ENCODE assay signal across 10 cellular contexts in the genomic region with DNA sequence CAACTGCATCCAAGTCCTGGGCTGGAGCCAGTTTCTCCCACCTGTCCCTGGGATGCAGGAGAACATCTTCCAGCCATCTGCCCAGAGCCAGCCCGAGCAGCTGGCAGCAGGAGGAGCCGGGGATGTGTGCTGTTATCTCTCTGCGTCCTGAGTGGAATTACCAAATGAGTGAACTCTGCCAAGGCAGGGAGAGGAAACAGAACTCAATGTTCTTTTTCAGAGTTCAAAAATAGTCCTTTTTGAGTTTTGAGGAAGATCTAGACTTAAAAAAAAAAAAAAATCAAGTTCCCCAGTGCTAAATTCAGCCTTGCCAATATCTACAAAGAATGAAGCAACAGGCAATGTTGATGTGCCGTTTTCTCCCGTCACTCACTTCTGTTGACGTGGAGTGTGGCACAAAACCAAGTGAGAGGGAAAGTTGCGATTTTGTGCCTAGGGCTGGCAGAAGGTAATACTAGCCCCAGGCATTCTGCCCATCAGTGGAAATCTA. TPM values are rescaled to one million over a fixed set of nuclear protein-coding genes. Genes with fewer than 3 reads are reported as not detected.
A peak's percentile ranks its signal among the peaks of the same experiment; 100 is the strongest.
DNase-seq lines count a peak whose midpoint lies in the region; TF ChIP-seq lines count a peak whose summit lies in the region.
"Had no signal": no experiment of that assay in that cellular context is flagged by ENCODE, and none has a peak within 500 bp of the region (broad histone marks: within the 10 kb centered on the region; RNA-seq: fewer than 3 reads in every experiment).

No MANE protein-coding gene starts in this region.

- peaks cover 8% of the 10 kb centered on the region for H3K4me1 ChIP-seq in parathyroid adenoma
- peaks cover 0 to 3% of the 10 kb centered on the region in 2 donors for H3K4me1 ChIP-seq in neuronal stem cell (ENCODE audit: control insufficient read depth in 2 of 2, insufficient read depth in 1 of 2, low read depth in 1 of 2, low read length in 2 of 2)

- H3K36me3 ChIP-seq in parathyroid adenoma (ENCODE audit: control insufficient read depth, insufficient read depth, low read length): no peaks in the 10 kb centered on the region
- H3K36me3 ChIP-seq in neuronal stem cell (replicated peaks in 1 of 2; ENCODE audit: control insufficient read depth in 2 of 2, insufficient read depth in 2 of 2, low read length in 2 of 2): no peaks in the 10 kb centered on the region

- H3K79me2 ChIP-seq in parathyroid adenoma: no peaks in the 10 kb centered on the region

- H3K4me3 ChIP-seq in parathyroid adenoma (ENCODE audit: low read depth, low read length): no peak overlapping the region
- H3K4me3 ChIP-seq in neuronal stem cell (ENCODE audit: low read length in 2 of 2): no peak overlapping the region

- H4K91ac ChIP-seq in neuronal stem cell (ENCODE audit: low read depth, low read length, poor library complexity): no peak overlapping the region

- H2AK5ac ChIP-seq in neuronal stem cell (ENCODE audit: low read depth, low read length): no peak overlapping the region

- no peak overlapping the region for H2AFZ ChIP-seq in parathyroid adenoma
- H2AFZ ChIP-seq in neuronal stem cell (ENCODE audit: low read length): no peak overlapping the region

- H3K4me2 ChIP-seq in parathyroid adenoma (ENCODE audit: low read length): peak overlapping the region; percentile 25
- no peak overlapping the region for H3K4me2 ChIP-seq in neuronal stem cell (ENCODE audit: insufficient read depth, low read length, poor library complexity, severe bottlenecking)

- H3K9ac ChIP-seq in parathyroid adenoma (no peak overlapping the region), neuronal stem cell (ENCODE audit: low read depth, low read length, poor library complexity) (no peak overlapping the region)

- H3K18ac ChIP-seq in neuronal stem cell (ENCODE audit: low read length): no peak overlapping the region

- no peak overlapping the region for H4K8ac ChIP-seq in neuronal stem cell (ENCODE audit: low read depth, low read length)

- H3K27me3 ChIP-seq in parathyroid adenoma (ENCODE audit: control insufficient read depth, insufficient read depth, low read length): no peaks in the 10 kb centered on the region
- peaks cover 0 to 41% (median 0%) of the 10 kb centered on the region in 3 experiments for H3K27me3 ChIP-seq in neuronal stem cell (ENCODE audit: control insufficient read depth in 3 of 3, insufficient read depth in 3 of 3, low read depth in 1 of 3, low read length in 3 of 3)

- no peak overlapping the region for H3K14ac ChIP-seq in neuronal stem cell (ENCODE audit: low read length)

- TF ChIP-seq CTCF in C4-2B (conservative IDR thresholded peaks at IDR 0.05) (no peak), parathyroid adenoma (IDR thresholded peaks at IDR 0.05) (no peak)

- no peak overlapping the region for H3K23ac ChIP-seq in neuronal stem cell (ENCODE audit: low read depth, low read length, poor library complexity)

- DNase-seq in NOMO-1 (lab: John Stamatoyannopoulos, UW; ENCODE audit: unreplicated experiment in 2 of 2): peak; percentile 26 to 56
- peak; percentile 53 for DNase-seq in fibroblast of gingiva (ENCODE audit: low read depth)
- DNase-seq in neuronal stem cell (ENCODE audit: low spot score): no peak
- DNase-seq in NCI-H2227 (lab: John Stamatoyannopoulos, UW; ENCODE audit: unreplicated experiment): no peak
- DNase-seq in NCI-H128 (lab: John Stamatoyannopoulos, UW; ENCODE audit: unreplicated experiment): no peak
- no peak for DNase-seq in EL
- DNase-seq: CD8-positive, alpha-beta T cell; NCI-H510A treated with DMSO at 0.1 percent for 48 hours had no signal

- no CpG with 5 or more reads among the region's 7 CpGs for WGBS in neuronal stem cell (ENCODE audit: extremely low coverage in 2 of 2, insufficient read length in 2 of 2, insufficient replicate concordance in 1 of 2), 2 donors

- H2BK12ac ChIP-seq in neuronal stem cell (ENCODE audit: low read length): no peak overlapping the region

- no peak overlapping the region for H2BK15ac ChIP-seq in neuronal stem cell (ENCODE audit: low read length)

- H3K79me1 ChIP-seq in neuronal stem cell (ENCODE audit: low read depth, low read length): no peaks in the 10 kb centered on the region

- no peak overlapping the region for H2BK5ac ChIP-seq in neuronal stem cell (ENCODE audit: low read length)

- no peak overlapping the region for H2BK120ac ChIP-seq in neuronal stem cell (ENCODE audit: low read depth, low read length)

- H3K27ac ChIP-seq in C4-2B (peak overlapping the region; percentile 46), parathyroid adenoma (peak overlapping the region; percentile 60), neuronal stem cell (replicated peaks; ENCODE audit: low read length) (no peak overlapping the region)

- no peaks in the 10 kb centered on the region for H3K9me3 ChIP-seq in parathyroid adenoma (ENCODE audit: control insufficient read depth, low read length)
- no peaks in the 10 kb centered on the region for H3K9me3 ChIP-seq in neuronal stem cell (replicated peaks in 1 of 2; ENCODE audit: control insufficient read depth in 2 of 2, insufficient read depth in 1 of 2, low read depth in 1 of 2, low read length in 2 of 2)

- H3K4ac ChIP-seq in neuronal stem cell (ENCODE audit: low read length): no peak overlapping the region

RNA-seq across cellular contexts. Expression of a gene that starts 56.2 kb away (rescaled TPM):
- polyA plus RNA-seq in neuronal stem cell (2013, experiment 1 of 2): 0.15 TPM
- polyA plus RNA-seq in neuronal stem cell (2013, experiment 2 of 2): 0.21 TPM

Comparison
In these comparisons a context has a peak if more than half of its experiments do, and no peak if none do; other contexts are left out.
1. DNase-seq: peak in NOMO-1 (2 of 2) and fibroblast of gingiva (single experiment); none in neuronal stem cell (single experiment), NCI-H2227 (single experiment), NCI-H128 (single experiment) and EL (single experiment).